ENCODE assay signal across 8 cellular contexts in the genomic region with DNA sequence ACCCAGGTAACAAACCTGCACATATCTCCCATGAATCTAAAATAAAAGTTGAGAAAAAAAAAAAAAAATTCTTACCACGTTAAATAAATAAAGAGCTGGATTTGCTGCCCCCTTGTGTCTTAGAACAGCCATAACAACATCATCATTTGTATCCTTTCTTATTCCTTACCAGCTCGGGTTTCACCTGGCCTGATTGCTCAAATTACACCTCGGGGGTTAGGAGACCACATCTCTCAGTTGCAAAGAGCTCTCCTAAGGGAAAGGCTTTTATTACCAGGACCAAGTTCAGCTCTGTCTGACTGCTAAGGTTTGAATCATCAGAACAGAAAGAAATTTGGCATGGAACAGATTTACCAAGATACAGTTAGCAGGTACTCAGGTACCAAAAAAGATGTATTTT. TPM values are rescaled to one million over a fixed set of nuclear protein-coding genes. Genes with fewer than 3 reads are reported as not detected.
A peak's percentile ranks its signal among the peaks of the same experiment; 100 is the strongest.
DNase-seq lines count a peak whose midpoint lies in the region; ATAC-seq and TF ChIP-seq lines count a peak whose summit lies in the region.

No MANE protein-coding gene starts in this region.

- no peaks in the 10 kb centered on the region for H3K4me1 Mint-ChIP-seq in natural killer cell
- no peaks in the 10 kb centered on the region for H3K4me1 Mint-ChIP-seq in natural killer cell treated with Interleukin-12 subunit alpha and Interleukin-12 subunit beta and Interleukin-15 and Interleukin-18, amount 100 ng/mL, for 72 hours (ENCODE audit: low read depth in 2 of 2)
- H3K4me1 Mint-ChIP-seq in central memory CD8-positive, alpha-beta T cell, result no peaks in the 10 kb centered on the region

- H3K4me3 Mint-ChIP-seq in natural killer cell, result no peak overlapping the region
- H3K4me3 Mint-ChIP-seq in natural killer cell treated with Interleukin-12 subunit alpha and Interleukin-12 subunit beta and Interleukin-15 and Interleukin-18, amount 100 ng/mL, for 72 hours, result no peak overlapping the region
- no peak overlapping the region for H3K4me3 Mint-ChIP-seq in central memory CD8-positive, alpha-beta T cell

- no peaks in the 10 kb centered on the region for H3K36me3 Mint-ChIP-seq in natural killer cell
- H3K36me3 Mint-ChIP-seq in natural killer cell treated with Interleukin-12 subunit alpha and Interleukin-12 subunit beta and Interleukin-15 and Interleukin-18, amount 100 ng/mL, for 72 hours, result no peaks in the 10 kb centered on the region
- H3K36me3 Mint-ChIP-seq in central memory CD8-positive, alpha-beta T cell (ENCODE audit: insufficient read depth), result no peaks in the 10 kb centered on the region

- no peak overlapping the region for H3K27ac Mint-ChIP-seq in natural killer cell
- no peak overlapping the region for H3K27ac Mint-ChIP-seq in natural killer cell treated with Interleukin-12 subunit alpha and Interleukin-12 subunit beta and Interleukin-15 and Interleukin-18, amount 100 ng/mL, for 72 hours
- no peak overlapping the region for H3K27ac Mint-ChIP-seq in central memory CD8-positive, alpha-beta T cell (ENCODE audit: low read depth)

- peak; percentile 67 to 75 (median 71) for ATAC-seq in natural killer cell
- ATAC-seq in natural killer cell treated with Interleukin-12 subunit alpha and Interleukin-12 subunit beta and Interleukin-15 and Interleukin-18, amount 100 ng/mL, for 72 hours, result no peak
- peak; percentile 36 for ATAC-seq in central memory CD8-positive, alpha-beta T cell (replicated peaks; ENCODE audit: extremely low read depth, poor library complexity, severe bottlenecking)
- no peak for ATAC-seq in GM21526 (IDR thresholded peaks at IDR 0.05; ENCODE audit: low FRiP score, unreplicated experiment)

- peaks cover 26 to 51% of the 10 kb centered on the region in 2 donors for H3K27me3 Mint-ChIP-seq in natural killer cell (ENCODE audit: low read depth in 2 of 2)
- H3K27me3 Mint-ChIP-seq in natural killer cell treated with Interleukin-12 subunit alpha and Interleukin-12 subunit beta and Interleukin-15 and Interleukin-18, amount 100 ng/mL, for 72 hours, result peaks cover 32 to 45% of the 10 kb centered on the region in 2 donors
- H3K27me3 Mint-ChIP-seq in central memory CD8-positive, alpha-beta T cell, result peaks cover 16% of the 10 kb centered on the region

- intact Hi-C loops in natural killer cell (cut with micrococcal nuclease), result loop anchor here (1.0 to 5.0 kb wide), 3 partner anchors 52 to 548 kb away; no protein-coding TSS in a partner anchor

- no peaks in the 10 kb centered on the region for H3K9me3 Mint-ChIP-seq in natural killer cell
- H3K9me3 Mint-ChIP-seq in natural killer cell treated with Interleukin-12 subunit alpha and Interleukin-12 subunit beta and Interleukin-15 and Interleukin-18, amount 100 ng/mL, for 72 hours, result no peaks in the 10 kb centered on the region
- no peaks in the 10 kb centered on the region for H3K9me3 Mint-ChIP-seq in central memory CD8-positive, alpha-beta T cell

- DNase-seq in natural killer cell (no peak), NCI-H1417 (lab: John Stamatoyannopoulos, UW) (peak; percentile 66 to 94 (median 85)), SK-N-DZ (ENCODE audit: low spot score) (peak; percentile 71), kidney glomerular epithelial cell (lab: John Stamatoyannopoulos, UW) (peak; percentile 34), stromal cell of bone marrow (ENCODE audit: low read depth) (peak; percentile 41)
- no peak for DNase-seq in natural killer cell treated with Interleukin-12 subunit alpha and Interleukin-12 subunit beta and Interleukin-15 and Interleukin-18, amount 100 ng/mL, for 72 hours (ENCODE audit: low spot score)
- DNase-seq in central memory CD8-positive, alpha-beta T cell (ENCODE audit: low spot score in 2 of 2), result peak in 1 of 2 donors; percentile 32

- peak; percentile 81 for TF ChIP-seq CTCF in natural killer cell (IDR thresholded peaks at IDR 0.05)

RNA-seq across cellular contexts. Expression of a gene that starts 25.8 kb away (rescaled TPM):
- 1 to 10 TPM; 3.1 to 6.6 (median 4.3) TPM for total RNA-seq in natural killer cell
- total RNA-seq in natural killer cell treated with Interleukin-12 subunit alpha and Interleukin-12 subunit beta and Interleukin-15 and Interleukin-18, amount 100 ng/mL, for 72 hours, result 1 to 10 TPM; 6.3 to 9.2 TPM
- 78.2 and 110 TPM in 2 replicates for polyA plus RNA-seq in SK-N-DZ (2014; cell fraction: cytosol; rRNA removed)
- polyA plus RNA-seq in SK-N-DZ (2014; cell fraction: nucleus; rRNA removed), result 37.2 and 55.6 TPM in 2 replicates

RNA-seq across cellular contexts. Expression of a gene that starts 32.1 kb away (rescaled TPM):
- total RNA-seq in natural killer cell, result not detected
- total RNA-seq in natural killer cell treated with Interleukin-12 subunit alpha and Interleukin-12 subunit beta and Interleukin-15 and Interleukin-18, amount 100 ng/mL, for 72 hours, result not detected
- polyA plus RNA-seq in SK-N-DZ (2014; cell fraction: cytosol; rRNA removed), result not detected in 2 replicates
- polyA plus RNA-seq in SK-N-DZ (2014; cell fraction: nucleus; rRNA removed), result not detected in 2 replicates

Comparison
In these comparisons a context has a peak if more than half of its experiments do, and no peak if none do; other contexts are left out.
1. ATAC-seq: peak in natural killer cell (3 of 3) and central memory CD8-positive, alpha-beta T cell (single experiment); none in natural killer cell treated with Interleukin-12 subunit alpha and Interleukin-12 subunit beta and Interleukin-15 and Interleukin-18, amount 100 ng/mL, for 72 hours (0 of 2) and GM21526 (single experiment).
2. DNase-seq: peak in NCI-H1417 (3 of 3), SK-N-DZ (single experiment), kidney glomerular epithelial cell (single experiment) and stromal cell of bone marrow (single experiment); none in natural killer cell (single experiment) and natural killer cell treated with Interleukin-12 subunit alpha and Interleukin-12 subunit beta and Interleukin-15 and Interleukin-18, amount 100 ng/mL, for 72 hours (single experiment).